In the genomic region with DNA sequence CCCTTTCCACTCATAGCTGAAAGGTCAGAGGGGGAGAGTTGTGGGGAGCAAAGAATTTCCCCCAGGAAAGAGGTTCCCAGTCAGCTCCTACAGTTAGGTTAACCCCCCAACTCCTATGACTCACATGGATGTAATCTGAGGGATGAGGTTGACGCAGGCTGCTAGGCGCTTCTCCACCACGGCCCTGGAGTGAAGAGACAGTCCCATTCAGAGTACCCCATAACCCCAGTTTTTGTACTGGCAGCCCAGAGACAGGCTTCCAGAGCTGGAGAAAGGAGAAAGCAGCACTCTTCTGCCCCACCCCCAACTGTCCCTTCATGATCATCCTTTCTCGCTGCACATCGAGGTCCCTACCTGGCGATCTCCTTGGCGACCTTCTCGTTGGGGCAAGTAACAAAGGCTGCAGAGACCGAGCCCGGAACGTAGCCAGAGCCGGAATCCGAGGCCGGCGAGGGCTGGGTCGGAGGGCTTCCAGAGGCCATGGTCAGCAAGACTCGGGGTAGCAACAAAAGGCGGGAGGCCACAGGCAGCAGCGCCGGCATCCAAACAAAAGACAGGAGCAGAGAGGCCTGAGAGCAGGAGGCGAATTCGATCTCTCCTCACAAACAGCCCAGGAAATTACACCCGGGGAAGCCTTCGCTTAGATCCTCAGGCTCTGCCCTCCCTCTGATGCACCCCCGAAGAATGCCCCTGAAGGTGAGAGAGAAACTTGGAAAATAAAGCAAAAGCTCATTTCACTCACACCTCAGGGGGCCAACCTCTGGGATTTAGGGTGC, we compare ENCODE assay signal across 6 cellular contexts. TPM values are rescaled to one million over a fixed set of nuclear protein-coding genes. Genes with fewer than 3 reads are reported as not detected.
DNase-seq lines count a peak whose midpoint lies in the region; ATAC-seq and TF ChIP-seq lines count a peak whose summit lies in the region.

No MANE protein-coding gene starts in this region.

- H3K4me1 Mint-ChIP-seq in HFFc6 (ENCODE audit: low read depth): peaks cover 77% of the 10 kb centered on the region
- peaks cover 63% of the 10 kb centered on the region for H3K4me1 Mint-ChIP-seq in activated CD8-positive, alpha-beta T cell treated with anti-CD3 and anti-CD28 coated beads, Interleukin-2, amount 10 ng/mL, durations not matched to agents 7 days and 5 days (ENCODE audit: low read depth)

- no peaks in the 10 kb centered on the region for H3K27me3 ChIP-seq in right lobe of liver

- no peak for TF ChIP-seq CTCF in HFFc6 (IDR thresholded peaks at IDR 0.05)
- no peak for TF ChIP-seq CTCF in right lobe of liver (IDR thresholded peaks at IDR 0.05)

- H3K4me1 ChIP-seq in right lobe of liver: peaks cover 0 to 13% (median 3%) of the 10 kb centered on the region in 4 donors

- intact Hi-C loops in right lobe of liver (cut with DNase I): no loop called here

- H3K27ac Mint-ChIP-seq in HFFc6: peak overlapping the region; percentile 100
- H3K27ac Mint-ChIP-seq in activated CD8-positive, alpha-beta T cell treated with anti-CD3 and anti-CD28 coated beads, Interleukin-2, amount 10 ng/mL, durations not matched to agents 7 days and 5 days: peak overlapping the region; percentile 98

- H3K27me3 Mint-ChIP-seq in HFFc6 (ENCODE audit: insufficient read depth): peaks cover 16% of the 10 kb centered on the region
- peaks cover 6% of the 10 kb centered on the region for H3K27me3 Mint-ChIP-seq in activated CD8-positive, alpha-beta T cell treated with anti-CD3 and anti-CD28 coated beads, Interleukin-2, amount 10 ng/mL, durations not matched to agents 7 days and 5 days (ENCODE audit: low read depth)

- POLR2A ChIA-PET in activated CD8-positive, alpha-beta T cell treated with anti-CD3 and anti-CD28 coated beads, Interleukin-2, amount 10 ng/mL, durations not matched to agents 7 days and 5 days (lab: Charles Lee): interaction anchor here (0.6 to 3.1 kb wide), 10 partner anchors 9 to 159 kb away, joined by 3 to 23 read pairs (median 10); partner anchors contain the start of genes B3GALT4, RPS18, VPS52 and ZBTB9

- H3K4me3 Mint-ChIP-seq in HFFc6: peak overlapping the region; percentile 98
- peak overlapping the region; percentile 96 for H3K4me3 Mint-ChIP-seq in activated CD8-positive, alpha-beta T cell treated with anti-CD3 and anti-CD28 coated beads, Interleukin-2, amount 10 ng/mL, durations not matched to agents 7 days and 5 days

- peak overlapping the region; percentile 64 to 76 (median 70) for H3K4me3 ChIP-seq in right lobe of liver

- peaks cover 0 to 22% (median 2%) of the 10 kb centered on the region in 4 donors for H3K36me3 ChIP-seq in right lobe of liver

- DNase-seq in HFFc6 (peak; percentile 88), right lobe of liver (no peak), UCSD-AML1 (lab: John Stamatoyannopoulos, UW; ENCODE audit: unreplicated experiment) (no peak), SKM-1 (lab: John Stamatoyannopoulos, UW; ENCODE audit: unreplicated experiment) (no peak)
- peak; percentile 37 for DNase-seq in activated CD8-positive, alpha-beta T cell treated with anti-CD3 and anti-CD28 coated beads, Interleukin-2, amount 10 ng/mL, durations not matched to agents 7 days and 5 days

- no peaks in the 10 kb centered on the region for H3K9me3 ChIP-seq in right lobe of liver

- WGBS in right lobe of liver (ENCODE audit: insufficient coverage, low coverage, low lambda C conversion rate, missing lambda C conversion rate): 0% methylated on average over 23 of the region's 25 CpGs

- CTCF ChIA-PET in activated CD8-positive, alpha-beta T cell treated with anti-CD3 and anti-CD28 coated beads, Interleukin-2, amount 10 ng/mL, durations not matched to agents 7 days and 5 days (lab: Charles Lee): interaction anchor here (0.7 to 2.3 kb wide), 7 partner anchors 9 to 219 kb away, joined by 3 to 10 read pairs (median 4); no protein-coding TSS in a partner anchor

- ATAC-seq in activated CD8-positive, alpha-beta T cell treated with anti-CD3 and anti-CD28 coated beads, Interleukin-2, amount 10 ng/mL, durations not matched to agents 7 days and 5 days: no peak
- peak in 1 of 4 donors; percentile 5 for ATAC-seq in right lobe of liver
- ATAC-seq in GM19035 (IDR thresholded peaks at IDR 0.05; ENCODE audit: unreplicated experiment): no peak

- H3K27ac ChIP-seq in right lobe of liver: peak overlapping the region; percentile 77 to 92 (median 87)

- no peak for TF ChIP-seq POLR2A in right lobe of liver (IDR thresholded peaks at IDR 0.05)

- no peaks in the 10 kb centered on the region for H3K9me3 Mint-ChIP-seq in HFFc6
- no peaks in the 10 kb centered on the region for H3K9me3 Mint-ChIP-seq in activated CD8-positive, alpha-beta T cell treated with anti-CD3 and anti-CD28 coated beads, Interleukin-2, amount 10 ng/mL, durations not matched to agents 7 days and 5 days (ENCODE audit: insufficient read depth)

- H3K36me3 Mint-ChIP-seq in HFFc6 (ENCODE audit: low read depth): peaks cover 45% of the 10 kb centered on the region
- H3K36me3 Mint-ChIP-seq in activated CD8-positive, alpha-beta T cell treated with anti-CD3 and anti-CD28 coated beads, Interleukin-2, amount 10 ng/mL, durations not matched to agents 7 days and 5 days (ENCODE audit: low read depth): peaks cover 37% of the 10 kb centered on the region

RNA-seq across cellular contexts. Expression of gene CUTA, which starts 0.6 kb away (rescaled TPM):
- total RNA-seq in HFFc6 (2021; fragmentation: NEBNext Ultra II Directional; extraction: Animal tissue kit (Norgen Biotek cat#: 25700)): 100 to 1,000 TPM; 464 to 546 (median 536) TPM
- 100 to 1,000 TPM; 179 to 187 TPM for total RNA-seq in activated CD8-positive, alpha-beta T cell treated with anti-CD3 and anti-CD28 coated beads, Interleukin-2, amount 10 ng/mL, durations not matched to agents 7 days and 5 days
- 100 to 1,000 TPM in 3 of 6 experiments, 10 to 100 TPM in 3; 81.4 to 114 (median 97.4) TPM for total RNA-seq in right lobe of liver

RNA-seq across cellular contexts. Expression of gene SYNGAP1, which starts 2.5 kb away (rescaled TPM):
- 10 to 100 TPM; 10.5 to 15.0 (median 13.3) TPM for total RNA-seq in HFFc6 (2021; fragmentation: NEBNext Ultra II Directional; extraction: Animal tissue kit (Norgen Biotek cat#: 25700))
- total RNA-seq in activated CD8-positive, alpha-beta T cell treated with anti-CD3 and anti-CD28 coated beads, Interleukin-2, amount 10 ng/mL, durations not matched to agents 7 days and 5 days: 10 to 100 TPM; 42.0 to 48.2 TPM
- 1 to 10 TPM; 1.8 to 4.1 (median 2.8) TPM for total RNA-seq in right lobe of liver

RNA-seq across cellular contexts. Expression of gene PHF1, which starts 6.5 kb away (rescaled TPM):
- 10 to 100 TPM; 43.2 to 52.8 (median 51.4) TPM for total RNA-seq in HFFc6 (2021; fragmentation: NEBNext Ultra II Directional; extraction: Animal tissue kit (Norgen Biotek cat#: 25700))
- 10 to 100 TPM; 35.9 to 36.5 TPM for total RNA-seq in activated CD8-positive, alpha-beta T cell treated with anti-CD3 and anti-CD28 coated beads, Interleukin-2, amount 10 ng/mL, durations not matched to agents 7 days and 5 days
- 10 to 100 TPM; 14.7 to 21.3 (median 18.3) TPM for total RNA-seq in right lobe of liver

RNA-seq across cellular contexts. Expression of gene KIFC1, which starts 25.7 kb away (rescaled TPM):
- 10 to 100 TPM; 20.6 to 43.5 (median 38.6) TPM for total RNA-seq in HFFc6 (2021; fragmentation: NEBNext Ultra II Directional; extraction: Animal tissue kit (Norgen Biotek cat#: 25700))
- 100 to 1,000 TPM; 175 to 180 TPM for total RNA-seq in activated CD8-positive, alpha-beta T cell treated with anti-CD3 and anti-CD28 coated beads, Interleukin-2, amount 10 ng/mL, durations not matched to agents 7 days and 5 days
- total RNA-seq in right lobe of liver: 1 to 10 TPM in 3 of 6 experiments, under 1 TPM in 2, not detected in 1; 0.29 to 4.4 (median 1.3) TPM

RNA-seq across cellular contexts. Expression of gene ZBTB9, which starts 37.1 kb away (rescaled TPM):
- total RNA-seq in HFFc6 (2021; fragmentation: NEBNext Ultra II Directional; extraction: Animal tissue kit (Norgen Biotek cat#: 25700)): 1 to 10 TPM; 6.4 to 9.2 (median 7.6) TPM
- total RNA-seq in activated CD8-positive, alpha-beta T cell treated with anti-CD3 and anti-CD28 coated beads, Interleukin-2, amount 10 ng/mL, durations not matched to agents 7 days and 5 days: 1 to 10 TPM; 7.3 to 9.0 TPM
- total RNA-seq in right lobe of liver: 1 to 10 TPM; 2.5 to 3.8 (median 2.9) TPM

Comparison
In these comparisons a context has a peak if more than half of its experiments do, and no peak if none do; other contexts are left out.
1. DNase-seq: peak in HFFc6 (single experiment) and activated CD8-positive, alpha-beta T cell treated with anti-CD3 and anti-CD28 coated beads, Interleukin-2, amount 10 ng/mL, durations not matched to agents 7 days and 5 days (single experiment); none in right lobe of liver (0 of 3), UCSD-AML1 (single experiment) and SKM-1 (single experiment).